In genomic region chr7:91953618-91954017, GRCh38 we compare ENCODE assay signal across 14 cellular contexts. TPM values are rescaled to one million over a fixed set of nuclear protein-coding genes. Genes with fewer than 3 reads are reported as not detected.
DNase-seq lines count a peak whose midpoint lies in the region; ATAC-seq, FAIRE-seq and TF ChIP-seq lines count a peak whose summit lies in the region.
"Had no signal": no experiment of that assay in that cellular context is flagged by ENCODE, and none has a peak within 500 bp of the region (broad histone marks: within the 10 kb centered on the region; RNA-seq: fewer than 3 reads in every experiment).

No MANE protein-coding gene starts in this region.

- no peak overlapping the region for H3K4me3 Mint-ChIP-seq in activated T-helper 1 cell treated with anti-CD3 and anti-CD28 coated beads, Interleukin-12 subunit alpha, Interleukin-12 subunit beta, Interleukin-2, Interleukin-4 antibody, amounts not matched to agents 30 ng/mL and 10 ng/mL and 1 ng/mL, durations not matched to agents 14 hours and 24 hours and 36 hours
- H3K4me3 Mint-ChIP-seq: activated T-cell treated with anti-CD3 and anti-CD28 coated beads, Interleukin-2, amount 50 U/mL, for 4 hours had no signal

- CTCF ChIA-PET in Panc1 (lab: Charles Lee) = interaction anchor here (0.6 kb wide), 1 partner anchor 64 kb away, joined by 3 read pairs; no protein-coding TSS in a partner anchor

- no peak for FAIRE-seq in kidney (lab: Jason Lieb, UNC)

- intact Hi-C loops in Panc1 (cut with micrococcal nuclease; ENCODE audit: unreplicated experiment) (no loop called here), kidney (cut with DNase I) (no loop called here)
- intact Hi-C loops in activated T-helper 1 cell treated with anti-CD3 and anti-CD28 coated beads, Interleukin-12 subunit alpha, Interleukin-12 subunit beta, Interleukin-2, Interleukin-4 antibody, amounts not matched to agents 30 ng/mL and 10 ng/mL and 1 ng/mL, durations not matched to agents 14 hours and 24 hours and 36 hours (cut with micrococcal nuclease) = loop anchor here (1.0 kb wide), 3 partner anchors 13 to 123 kb away; partner anchors contain the start of genes AKAP9 and MTERF1

- H3K36me3 Mint-ChIP-seq in activated T-helper 1 cell treated with anti-CD3 and anti-CD28 coated beads, Interleukin-12 subunit alpha, Interleukin-12 subunit beta, Interleukin-2, Interleukin-4 antibody, amounts not matched to agents 30 ng/mL and 10 ng/mL and 1 ng/mL, durations not matched to agents 14 hours and 24 hours and 36 hours (ENCODE audit: low read depth) = peaks cover 5% of the 10 kb centered on the region

- ATAC-seq in Panc1 (no peak), HG03139 (IDR thresholded peaks at IDR 0.05; ENCODE audit: unreplicated experiment) (no peak)
- ATAC-seq: activated T-cell treated with anti-CD3 and anti-CD28 coated beads, Interleukin-2, amount 50 U/mL, for 4 hours; left colon; sciatic nerve had no signal

- in situ Hi-C loops in Panc1 (cut with HindIII; ENCODE audit: low pct_unique_long_range_greater_than_20kb, low sequenced_read_pairs) = no loop called here

- H3K9me3 ChIP-seq in Panc1 (ENCODE audit: control insufficient read depth, insufficient read depth, low read depth, low read length) (no peaks in the 10 kb centered on the region), kidney (ENCODE audit: control insufficient read depth in 1 of 2, low read length in 2 of 2) (no peaks in the 10 kb centered on the region)

- no peak overlapping the region for H3K27ac Mint-ChIP-seq in activated T-helper 1 cell treated with anti-CD3 and anti-CD28 coated beads, Interleukin-12 subunit alpha, Interleukin-12 subunit beta, Interleukin-2, Interleukin-4 antibody, amounts not matched to agents 30 ng/mL and 10 ng/mL and 1 ng/mL, durations not matched to agents 14 hours and 24 hours and 36 hours

- no peaks in the 10 kb centered on the region for H3K27me3 ChIP-seq in Panc1 (ENCODE audit: control insufficient read depth, insufficient read depth, low read length)

- H3K4me1 ChIP-seq in Panc1 (ENCODE audit: control insufficient read depth, insufficient read depth, low read length) (no peaks in the 10 kb centered on the region; the same call in 1 of the 2 replicates), kidney (ENCODE audit: control insufficient read depth in 1 of 2, insufficient read depth in 1 of 2, low read depth in 1 of 2, low read length in 2 of 2) (no peaks in the 10 kb centered on the region)

- peaks cover 9% of the 10 kb centered on the region for H3K4me1 Mint-ChIP-seq in activated T-helper 1 cell treated with anti-CD3 and anti-CD28 coated beads, Interleukin-12 subunit alpha, Interleukin-12 subunit beta, Interleukin-2, Interleukin-4 antibody, amounts not matched to agents 30 ng/mL and 10 ng/mL and 1 ng/mL, durations not matched to agents 14 hours and 24 hours and 36 hours (ENCODE audit: low read depth)

- H3K9me3 Mint-ChIP-seq in activated T-helper 1 cell treated with anti-CD3 and anti-CD28 coated beads, Interleukin-12 subunit alpha, Interleukin-12 subunit beta, Interleukin-2, Interleukin-4 antibody, amounts not matched to agents 30 ng/mL and 10 ng/mL and 1 ng/mL, durations not matched to agents 14 hours and 24 hours and 36 hours = no peaks in the 10 kb centered on the region
- H3K9me3 Mint-ChIP-seq: activated T-cell treated with anti-CD3 and anti-CD28 coated beads, Interleukin-2, amount 50 U/mL, for 4 hours had no signal

- H3K4me3 ChIP-seq in AG10803 (ENCODE audit: low read length) (no peak overlapping the region), GM12875 (ENCODE audit: low read depth, low read length) (no peak overlapping the region), Panc1 (ENCODE audit: low read depth in 2 of 2, low read length in 2 of 2) (no peak overlapping the region), fibroblast of the aortic adventitia (ENCODE audit: low read depth, low read length) (no peak overlapping the region), kidney (ENCODE audit: low read length in 2 of 2) (no peak overlapping the region)

- H3K27me3 Mint-ChIP-seq in activated T-helper 1 cell treated with anti-CD3 and anti-CD28 coated beads, Interleukin-12 subunit alpha, Interleukin-12 subunit beta, Interleukin-2, Interleukin-4 antibody, amounts not matched to agents 30 ng/mL and 10 ng/mL and 1 ng/mL, durations not matched to agents 14 hours and 24 hours and 36 hours (ENCODE audit: insufficient read depth) = no peaks in the 10 kb centered on the region

- POLR2A ChIA-PET in Panc1 (lab: Charles Lee) = interaction anchor here (0.6 kb wide), 1 partner anchor 575 kb away, joined by 3 read pairs; the partner anchor contains the start of genes PEX1 and RBM48

- DNase-seq in AG10803 (ENCODE audit: low read depth) (peak; percentile 25), Panc1 (ENCODE audit: low read depth, low spot score) (no peak), fibroblast of the aortic adventitia (ENCODE audit: low read depth) (peak; percentile 22), NCI-H2196 (lab: John Stamatoyannopoulos, UW; ENCODE audit: unreplicated experiment) (no peak), kidney (no peak)
- DNase-seq in activated T-helper 1 cell treated with anti-CD3 and anti-CD28 coated beads, Interleukin-12 subunit alpha, Interleukin-12 subunit beta, Interleukin-2, Interleukin-4 antibody, amounts not matched to agents 30 ng/mL and 10 ng/mL and 1 ng/mL, durations not matched to agents 14 hours and 24 hours and 36 hours (ENCODE audit: low spot score) = no peak
- DNase-seq: activated T-cell treated with anti-CD3 and anti-CD28 coated beads, Interleukin-2, amount 50 U/mL, for 4 hours; effector CD4-positive, alpha-beta T cell; left colon; NCI-H1436 treated with DMSO at 0.1 percent for 48 hours; SW 1271 had no signal

- no TSS peak for BruUV-seq in Panc1 (replicated peaks; lab: Mats Ljungman, UMichigan)

- TF ChIP-seq CTCF in AG10803 (conservative IDR thresholded peaks at IDR 0.05; ENCODE audit: low read length) (peak; percentile 16; the same call in 1 of the 2 replicates), GM12875 (IDR thresholded peaks at IDR 0.05; ENCODE audit: borderline replicate concordance, insufficient read depth, low read depth, low read length) (peak; percentile 14; the same call in 1 of the 2 replicates), Panc1 (IDR thresholded peaks at IDR 0.05) (peak; percentile 48; the same call in 1 of the 2 replicates), fibroblast of the aortic adventitia (IDR thresholded peaks at IDR 0.05; ENCODE audit: insufficient read depth, low read length) (peak; percentile 34), kidney (IDR thresholded peaks at IDR 0.05; ENCODE audit: borderline replicate concordance, extremely low read depth, insufficient read depth) (no peak)

- H3K36me3 ChIP-seq in Panc1 (ENCODE audit: control insufficient read depth, insufficient read depth, low read length) (no peaks in the 10 kb centered on the region), kidney (ENCODE audit: control insufficient read depth in 1 of 2, insufficient read depth in 2 of 2, low read length in 2 of 2) (no peaks in the 10 kb centered on the region)

- no peak overlapping the region for H3K27ac ChIP-seq in Panc1 (ENCODE audit: low read length)
- no peak overlapping the region for H3K27ac ChIP-seq in kidney (ENCODE audit: low read depth in 2 of 2, low read length in 2 of 2)

- H3K9ac ChIP-seq in kidney (ENCODE audit: low read length in 2 of 2) = no peak overlapping the region

RNA-seq across cellular contexts. Expression of gene AKAP9, which starts 13.0 kb away (rescaled TPM):
- total RNA-seq in Panc1 (2021; ENCODE audit: unreplicated experiment) (31.6 TPM), fibroblast of the aortic adventitia (ENCODE audit: low replicate concordance) (53.3 and 55.0 TPM in 2 replicates), kidney (66.8 TPM)
- polyA plus RNA-seq in Panc1 (2012; ENCODE audit: insufficient read length) = 12.4 TPM
- 34.1 and 36.1 TPM in 2 replicates for total RNA-seq in activated T-helper 1 cell treated with anti-CD3 and anti-CD28 coated beads, Interleukin-12 subunit alpha, Interleukin-12 subunit beta, Interleukin-2, Interleukin-4 antibody, amounts not matched to agents 30 ng/mL and 10 ng/mL and 1 ng/mL, durations not matched to agents 14 hours and 24 hours and 36 hours
- 18.5 TPM for polyA plus RNA-seq in kidney (ENCODE audit: insufficient read depth, low read depth, low replicate concordance)

Comparison
In these comparisons a context has a peak if more than half of its experiments do, and no peak if none do; other contexts are left out.
1. DNase-seq: peak in AG10803 (single experiment) and fibroblast of the aortic adventitia (single experiment); none in Panc1 (single experiment), NCI-H2196 (single experiment), activated T-helper 1 cell treated with anti-CD3 and anti-CD28 coated beads, Interleukin-12 subunit alpha, Interleukin-12 subunit beta, Interleukin-2, Interleukin-4 antibody, amounts not matched to agents 30 ng/mL and 10 ng/mL and 1 ng/mL, durations not matched to agents 14 hours and 24 hours and 36 hours (single experiment) and kidney (single experiment).